9 cellular contexts compared by ENCODE assay signal in genomic region chr14:67541448-67542387, GRCh38. TPM values are rescaled to one million over a fixed set of nuclear protein-coding genes. Genes with fewer than 3 reads are reported as not detected.
DNase-seq lines count a peak whose midpoint lies in the region; ATAC-seq and TF ChIP-seq lines count a peak whose summit lies in the region.
"Had no signal": no experiment of that assay in that cellular context is flagged by ENCODE, and none has a peak within 500 bp of the region (broad histone marks: within the 10 kb centered on the region; RNA-seq: fewer than 3 reads in every experiment).

No MANE protein-coding gene starts in this region.

- no peaks in the 10 kb centered on the region for H3K4me1 ChIP-seq in hepatocyte (ENCODE audit: insufficient read depth)
- no peaks in the 10 kb centered on the region for H3K4me1 ChIP-seq in A673 (ENCODE audit: insufficient read depth, low read length, poor library complexity, severe bottlenecking)

- CTCF ChIA-PET in activated CD4-positive, alpha-beta T cell treated with anti-CD3 and anti-CD28 coated beads for 36 hours (lab: Charles Lee) = interaction anchor here (0.6 to 1.4 kb wide), 8 partner anchors 8 to 131 kb away, joined by 3 to 4 read pairs (median 3); partner anchors contain the start of gene PLEKHH1
- CTCF ChIA-PET in activated CD4-positive, alpha-beta T cell treated with anti-CD3 and anti-CD28 coated beads, Interleukin-2, amount 10 ng/mL, durations not matched to agents 7 days and 5 days (lab: Charles Lee) = interaction anchor here (1.0 to 2.0 kb wide), 3 partner anchors 14 to 163 kb away, joined by 3 to 6 read pairs (median 3); no protein-coding TSS in a partner anchor
- CTCF ChIA-PET in A673 (lab: Charles Lee) = no interaction called here

- peak; percentile 56 for DNase-seq in activated CD4-positive, alpha-beta T cell treated with anti-CD3 and anti-CD28 coated beads for 36 hours
- no peak for DNase-seq in activated CD4-positive, alpha-beta T cell treated with anti-CD3 and anti-CD28 coated beads, Interleukin-2, amount 50 U/mL, for 1 hour
- DNase-seq in activated CD4-positive, alpha-beta T cell treated with anti-CD3 and anti-CD28 coated beads, Interleukin-2, amount 10 ng/mL, durations not matched to agents 7 days and 5 days = no peak
- DNase-seq in hepatocyte (ENCODE audit: low spot score) (peak; percentile 87), A673 (ENCODE audit: low spot score) (no peak), AG20443 (ENCODE audit: low spot score) (no peak)
- DNase-seq in stimulated activated naive B cell treated with anti-CD40 and anti-IgM and Interleukin-4, amounts not matched to agents 10 μg/mL and 1 μg/mL and 100 μg/mL, for 72 hours = no peak
- DNase-seq: SIG-M5 had no signal

- H3K4me3 ChIP-seq in hepatocyte (no peak overlapping the region), A673 (ENCODE audit: low read depth, low read length, poor library complexity, severe bottlenecking) (no peak overlapping the region)

- intact Hi-C loops in activated CD4-positive, alpha-beta T cell treated with anti-CD3 and anti-CD28 coated beads for 36 hours (cut with DNase I, micrococcal nuclease) = no loop called here
- intact Hi-C loops in A673 (cut with micrococcal nuclease; ENCODE audit: unreplicated experiment) = no loop called here

- peak overlapping the region; percentile 44 for H3K27ac Mint-ChIP-seq in activated CD4-positive, alpha-beta T cell treated with anti-CD3 and anti-CD28 coated beads for 36 hours
- H3K27ac Mint-ChIP-seq in activated CD4-positive, alpha-beta T cell treated with anti-CD3 and anti-CD28 coated beads, Interleukin-2, amount 10 ng/mL, durations not matched to agents 7 days and 5 days = no peak overlapping the region
- no peak overlapping the region for H3K27ac Mint-ChIP-seq in stimulated activated naive B cell treated with anti-CD40 and anti-IgM and Interleukin-4, amounts not matched to agents 10 μg/mL and 1 μg/mL and 100 μg/mL, for 72 hours

- H3K9me3 ChIP-seq in hepatocyte (ENCODE audit: low read depth) = no peaks in the 10 kb centered on the region
- no peaks in the 10 kb centered on the region for H3K9me3 ChIP-seq in A673 (ENCODE audit: low read depth, low read length, poor library complexity, severe bottlenecking)

- POLR2A ChIA-PET in activated CD4-positive, alpha-beta T cell treated with anti-CD3 and anti-CD28 coated beads for 36 hours (lab: Charles Lee) = no interaction called here
- POLR2A ChIA-PET in activated CD4-positive, alpha-beta T cell treated with anti-CD3 and anti-CD28 coated beads, Interleukin-2, amount 10 ng/mL, durations not matched to agents 7 days and 5 days (lab: Charles Lee) = no interaction called here
- POLR2A ChIA-PET in A673 (lab: Charles Lee; ENCODE audit: low non-redundant PET) = no interaction called here

- peaks cover 41% of the 10 kb centered on the region for H3K79me2 ChIP-seq in hepatocyte

- no TSS peak for BruUV-seq in A673 (replicated peaks; lab: Mats Ljungman, UMichigan)

- no peaks in the 10 kb centered on the region for H4K20me1 ChIP-seq in hepatocyte (ENCODE audit: insufficient read depth, poor library complexity, severe bottlenecking)

- 32% methylated on average over 24 of the region's 24 CpGs for WGBS in hepatocyte (ENCODE audit: low lambda C conversion rate, missing lambda C conversion rate)

- peaks cover 24% of the 10 kb centered on the region for H3K27me3 Mint-ChIP-seq in activated CD4-positive, alpha-beta T cell treated with anti-CD3 and anti-CD28 coated beads for 36 hours
- peaks cover 45% of the 10 kb centered on the region for H3K27me3 Mint-ChIP-seq in activated CD4-positive, alpha-beta T cell treated with anti-CD3 and anti-CD28 coated beads, Interleukin-2, amount 10 ng/mL, durations not matched to agents 7 days and 5 days
- peaks cover 40 to 59% of the 10 kb centered on the region in 2 donors for H3K27me3 Mint-ChIP-seq in stimulated activated naive B cell treated with anti-CD40 and anti-IgM and Interleukin-4, amounts not matched to agents 10 μg/mL and 1 μg/mL and 100 μg/mL, for 72 hours

- peaks cover 8% of the 10 kb centered on the region for H3K4me1 Mint-ChIP-seq in activated CD4-positive, alpha-beta T cell treated with anti-CD3 and anti-CD28 coated beads for 36 hours
- H3K4me1 Mint-ChIP-seq in activated CD4-positive, alpha-beta T cell treated with anti-CD3 and anti-CD28 coated beads, Interleukin-2, amount 10 ng/mL, durations not matched to agents 7 days and 5 days = peaks cover 9% of the 10 kb centered on the region
- H3K4me1 Mint-ChIP-seq in stimulated activated naive B cell treated with anti-CD40 and anti-IgM and Interleukin-4, amounts not matched to agents 10 μg/mL and 1 μg/mL and 100 μg/mL, for 72 hours = peaks cover 8 to 14% of the 10 kb centered on the region in 2 donors

- H3K4me3 Mint-ChIP-seq in activated CD4-positive, alpha-beta T cell treated with anti-CD3 and anti-CD28 coated beads for 36 hours = peak overlapping the region; percentile 36
- peak overlapping the region; percentile 49 for H3K4me3 Mint-ChIP-seq in activated CD4-positive, alpha-beta T cell treated with anti-CD3 and anti-CD28 coated beads, Interleukin-2, amount 10 ng/mL, durations not matched to agents 7 days and 5 days
- H3K4me3 Mint-ChIP-seq in stimulated activated naive B cell treated with anti-CD40 and anti-IgM and Interleukin-4, amounts not matched to agents 10 μg/mL and 1 μg/mL and 100 μg/mL, for 72 hours = peak overlapping the region; percentile 57 to 67

- H3K27me3 ChIP-seq in hepatocyte (no peaks in the 10 kb centered on the region), A673 (replicated peaks; ENCODE audit: insufficient read depth, low read depth, low read length, poor library complexity) (no peaks in the 10 kb centered on the region)

- TF ChIP-seq CTCF in hepatocyte (IDR thresholded peaks at IDR 0.05; ENCODE audit: poor library complexity) (no peak), A673 (conservative IDR thresholded peaks at IDR 0.05; ENCODE audit: low read depth, low read length) (no peak)

- no peaks in the 10 kb centered on the region for H3K9me3 Mint-ChIP-seq in activated CD4-positive, alpha-beta T cell treated with anti-CD3 and anti-CD28 coated beads for 36 hours (ENCODE audit: low read depth)
- peaks cover 6% of the 10 kb centered on the region for H3K9me3 Mint-ChIP-seq in activated CD4-positive, alpha-beta T cell treated with anti-CD3 and anti-CD28 coated beads, Interleukin-2, amount 10 ng/mL, durations not matched to agents 7 days and 5 days
- peaks cover 5 to 7% of the 10 kb centered on the region in 2 donors for H3K9me3 Mint-ChIP-seq in stimulated activated naive B cell treated with anti-CD40 and anti-IgM and Interleukin-4, amounts not matched to agents 10 μg/mL and 1 μg/mL and 100 μg/mL, for 72 hours

- peak overlapping the region; percentile 70 for H3K4me2 ChIP-seq in hepatocyte

- peak overlapping the region; percentile 49 for H2AFZ ChIP-seq in hepatocyte

- H3K9me2 ChIP-seq in hepatocyte (replicated peaks; ENCODE audit: insufficient read depth) = no peaks in the 10 kb centered on the region

- H3K36me3 ChIP-seq in hepatocyte (replicated peaks; ENCODE audit: insufficient read depth, low read depth) (no peaks in the 10 kb centered on the region), A673 (ENCODE audit: insufficient read depth, low read length, poor library complexity, severe bottlenecking) (no peaks in the 10 kb centered on the region)

- H3K27ac ChIP-seq in hepatocyte (peak overlapping the region; percentile 93), A673 (ENCODE audit: low read depth, low read length, poor library complexity, severe bottlenecking) (no peak overlapping the region)

- peak; percentile 74 for ATAC-seq in activated CD4-positive, alpha-beta T cell treated with anti-CD3 and anti-CD28 coated beads for 36 hours
- ATAC-seq in stimulated activated naive B cell treated with anti-CD40 and anti-IgM and Interleukin-4, amounts not matched to agents 10 μg/mL and 1 μg/mL and 100 μg/mL, for 72 hours (replicated peaks) = peak; percentile 44 to 54
- no peak for ATAC-seq in GM18519 (IDR thresholded peaks at IDR 0.05; ENCODE audit: low FRiP score, unreplicated experiment)

- H3K36me3 Mint-ChIP-seq in activated CD4-positive, alpha-beta T cell treated with anti-CD3 and anti-CD28 coated beads for 36 hours (ENCODE audit: low read depth) = no peaks in the 10 kb centered on the region
- no peaks in the 10 kb centered on the region for H3K36me3 Mint-ChIP-seq in activated CD4-positive, alpha-beta T cell treated with anti-CD3 and anti-CD28 coated beads, Interleukin-2, amount 10 ng/mL, durations not matched to agents 7 days and 5 days (ENCODE audit: low read depth)
- H3K36me3 Mint-ChIP-seq in stimulated activated naive B cell treated with anti-CD40 and anti-IgM and Interleukin-4, amounts not matched to agents 10 μg/mL and 1 μg/mL and 100 μg/mL, for 72 hours = no peaks in the 10 kb centered on the region

RNA-seq across cellular contexts. Expression of gene PLEKHH1, which starts 8.6 kb away (rescaled TPM):
- total RNA-seq in activated CD4-positive, alpha-beta T cell treated with anti-CD3 and anti-CD28 coated beads for 36 hours = 1 to 10 TPM; 4.1 to 5.7 TPM
- total RNA-seq in activated CD4-positive, alpha-beta T cell treated with anti-CD3 and anti-CD28 coated beads, Interleukin-2, amount 10 ng/mL, durations not matched to agents 7 days and 5 days = under 1 TPM; 0.29 to 0.50 TPM
- total RNA-seq in hepatocyte (17.1 and 19.5 TPM in 2 replicates), A673 (2021) (8.9 and 13.7 TPM in 2 replicates)
- polyA plus RNA-seq in hepatocyte = 12.8 and 16.9 TPM in 2 replicates

RNA-seq across cellular contexts. Expression of gene TMEM229B, which starts 53.2 kb away (rescaled TPM):
- total RNA-seq in activated CD4-positive, alpha-beta T cell treated with anti-CD3 and anti-CD28 coated beads for 36 hours = 1 to 10 TPM; 1.3 to 1.5 TPM
- total RNA-seq in activated CD4-positive, alpha-beta T cell treated with anti-CD3 and anti-CD28 coated beads, Interleukin-2, amount 10 ng/mL, durations not matched to agents 7 days and 5 days = 10 to 100 TPM; 24.3 to 25.1 TPM
- total RNA-seq in hepatocyte (11.7 and 18.3 TPM in 2 replicates), A673 (2021) (0.28 TPM in 1 of 2 replicates, not detected in the other)
- 19.8 and 25.6 TPM in 2 replicates for polyA plus RNA-seq in hepatocyte

RNA-seq across cellular contexts. Expression of gene PIGH, which starts 58.4 kb away (rescaled TPM):
- 10 to 100 TPM; 14.9 to 21.4 TPM for total RNA-seq in activated CD4-positive, alpha-beta T cell treated with anti-CD3 and anti-CD28 coated beads for 36 hours
- 10 to 100 TPM; 17.4 to 18.5 TPM for total RNA-seq in activated CD4-positive, alpha-beta T cell treated with anti-CD3 and anti-CD28 coated beads, Interleukin-2, amount 10 ng/mL, durations not matched to agents 7 days and 5 days
- total RNA-seq in hepatocyte (51.2 and 64.4 TPM in 2 replicates), A673 (2021) (25.7 TPM in 2 replicates)
- polyA plus RNA-seq in hepatocyte = 66.4 and 75.8 TPM in 2 replicates

Comparison
In these comparisons a context has a peak if more than half of its experiments do, and no peak if none do; other contexts are left out.
1. DNase-seq: peak in activated CD4-positive, alpha-beta T cell treated with anti-CD3 and anti-CD28 coated beads for 36 hours (single experiment) and hepatocyte (single experiment); none in activated CD4-positive, alpha-beta T cell treated with anti-CD3 and anti-CD28 coated beads, Interleukin-2, amount 50 U/mL, for 1 hour (single experiment), activated CD4-positive, alpha-beta T cell treated with anti-CD3 and anti-CD28 coated beads, Interleukin-2, amount 10 ng/mL, durations not matched to agents 7 days and 5 days (single experiment), stimulated activated naive B cell treated with anti-CD40 and anti-IgM and Interleukin-4, amounts not matched to agents 10 μg/mL and 1 μg/mL and 100 μg/mL, for 72 hours (single experiment), A673 (single experiment) and AG20443 (single experiment).
2. Peak in every context shown above with its lines, with median percentiles within 50 percentile points of each other: H3K4me3 Mint-ChIP-seq.